In genomic region chr3:193347507-193348501, GRCh38 we compare ENCODE assay signal across 15 cellular contexts. TPM values are rescaled to one million over a fixed set of nuclear protein-coding genes. Genes with fewer than 3 reads are reported as not detected.
A peak's percentile ranks its signal among the peaks of the same experiment; 100 is the strongest.
DNase-seq lines count a peak whose midpoint lies in the region; ATAC-seq and TF ChIP-seq lines count a peak whose summit lies in the region.
"Had no signal": no experiment of that assay in that cellular context is flagged by ENCODE, and none has a peak within 500 bp of the region (broad histone marks: within the 10 kb centered on the region; RNA-seq: fewer than 3 reads in every experiment).

No MANE protein-coding gene starts in this region.

- H3K4me3 ChIP-seq in ovary: no peak overlapping the region
- H3K4me3 ChIP-seq: HAP-1, SJSA1 had no signal

- H3K27me3 Mint-ChIP-seq in brain: no peaks in the 10 kb centered on the region

- peak; percentile 80 for ATAC-seq in HG02884 (IDR thresholded peaks at IDR 0.05; ENCODE audit: unreplicated experiment)
- no peak for ATAC-seq in HG03139 (IDR thresholded peaks at IDR 0.05; ENCODE audit: unreplicated experiment)
- ATAC-seq: activated CD8-positive, alpha-beta T cell treated with anti-CD3 and anti-CD28 coated beads, Interleukin-2, amount 10 ng/mL, durations not matched to agents 7 days and 5 days had no signal

- H3K9me3 ChIP-seq in ovary: no peaks in the 10 kb centered on the region
- H3K9me3 ChIP-seq: HAP-1, SJSA1 had no signal

- no peaks in the 10 kb centered on the region for H3K27me3 ChIP-seq in ovary
- H3K27me3 ChIP-seq: SJSA1 had no signal

- no peak for TF ChIP-seq EP300 in ovary (IDR thresholded peaks at IDR 0.05)

- WGBS in ovary, 3 donors: 44 to 52% (median 45%) methylated on average over 11 of the region's 11 CpGs

- intact Hi-C loops in ovary (cut with DNase I): no loop called here

- peak overlapping the region; percentile 38 to 89 (median 76) for H3K27ac Mint-ChIP-seq in brain
- H3K27ac Mint-ChIP-seq: activated CD8-positive, alpha-beta T cell treated with anti-CD3 and anti-CD28 coated beads, Interleukin-2, amount 10 ng/mL, durations not matched to agents 7 days and 5 days had no signal

- TF ChIP-seq POLR2A in ovary (IDR thresholded peaks at IDR 0.05): no peak

- peak overlapping the region; percentile 16 to 66 (median 43) for H3K4me3 Mint-ChIP-seq in brain
- H3K4me3 Mint-ChIP-seq: activated CD8-positive, alpha-beta T cell treated with anti-CD3 and anti-CD28 coated beads, Interleukin-2, amount 10 ng/mL, durations not matched to agents 7 days and 5 days had no signal

- H3K36me3 Mint-ChIP-seq in brain: no peaks in the 10 kb centered on the region

- no peak overlapping the region for H3K27ac ChIP-seq in ovary
- H3K27ac ChIP-seq: SJSA1 had no signal

- no peaks in the 10 kb centered on the region for H3K36me3 ChIP-seq in ovary
- H3K36me3 ChIP-seq: HAP-1, SJSA1 had no signal

- H3K9me3 Mint-ChIP-seq in brain: peaks cover 0 to 1% (median 0%) of the 10 kb centered on the region in 5 experiments

- peak; percentile 75 for DNase-seq in DMS153 (lab: John Stamatoyannopoulos, UW)
- DNase-seq in NCI-H2029 (lab: John Stamatoyannopoulos, UW): peak; percentile 44
- DNase-seq in MV-4-11 (lab: John Stamatoyannopoulos, UW): no peak
- no peak for DNase-seq in GF-D8 (lab: John Stamatoyannopoulos, UW)
- no peak for DNase-seq in ovary
- DNase-seq: activated CD8-positive, alpha-beta T cell treated with anti-CD3 and anti-CD28 coated beads, Interleukin-2, amount 10 ng/mL, durations not matched to agents 7 days and 5 days; KG1; mesenchymal stem cell had no signal

- H3K4me1 ChIP-seq in ovary (ENCODE audit: insufficient read depth): no peaks in the 10 kb centered on the region
- H3K4me1 ChIP-seq: SJSA1 had no signal

- TF ChIP-seq CTCF in brain (conservative IDR thresholded peaks at IDR 0.05) (no peak), ovary (IDR thresholded peaks at IDR 0.05) (no peak)

- H3K4me1 Mint-ChIP-seq in brain: peaks cover 61% of the 10 kb centered on the region

RNA-seq across cellular contexts. Expression of gene ATP13A5, which starts 30.7 kb away (rescaled TPM):
- not detected for polyA plus RNA-seq in brain (ENCODE audit: insufficient read depth, low read depth, low replicate concordance)
- total RNA-seq in ovary: under 1 TPM in 1 of 7 donors, not detected in 6; 0.36 TPM
- polyA plus RNA-seq in ovary: under 1 TPM in 1 of 2 donors, not detected in 1; 0.07 TPM
- total RNA-seq: activated CD8-positive, alpha-beta T cell treated with anti-CD3 and anti-CD28 coated beads, Interleukin-2, amount 10 ng/mL, durations not matched to agents 7 days and 5 days; astrocyte; fibroblast of villous mesenchyme; SJSA1 had no signal

Comparison
In these comparisons a context has a peak if more than half of its experiments do, and no peak if none do; other contexts are left out.
1. DNase-seq: peak in DMS153 (single experiment) and NCI-H2029 (single experiment); none in MV-4-11 (single experiment), GF-D8 (single experiment) and ovary (0 of 5).